Comparison of ENCODE assay signal across 1 cellular context in genomic region chr17:82287849-82288601, GRCh38.
A peak's percentile ranks its signal among the peaks of the same experiment; 100 is the strongest.
TF ChIP-seq lines count a peak whose summit lies in the region.

No MANE protein-coding gene starts in this region.

TF ChIP-seq in HepG2, 621 proteins besides CTCF, POLR2A, EP300 and RAD21 (continued from another document and continues in another):
- TF ChIP-seq KDM3A (CRISPR knock-in tag; IDR thresholded peaks at IDR 0.05; ENCODE audit: low read depth) = peak; percentile 82; the same call in 1 of the 2 replicates
- TF ChIP-seq ZNF589 (CRISPR knock-in tag; conservative IDR thresholded peaks at IDR 0.05) = peak; percentile 97
- peak; percentile 79; the same call in 1 of the 2 replicates for TF ChIP-seq ZNF205 (CRISPR knock-in tag; IDR thresholded peaks at IDR 0.05)
- TF ChIP-seq AHDC1 (CRISPR knock-in tag; IDR thresholded peaks at IDR 0.05; ENCODE audit: borderline replicate concordance) = no peak
- TF ChIP-seq SNAPC2 (CRISPR knock-in tag; IDR thresholded peaks at IDR 0.05) = peak; percentile 68; the same call in 1 of the 2 replicates
- peak; percentile 73 for TF ChIP-seq DPF2 (CRISPR knock-in tag; IDR thresholded peaks at IDR 0.05; ENCODE audit: borderline replicate concordance, low read depth)
- no peak for TF ChIP-seq ZKSCAN5 (CRISPR knock-in tag; IDR thresholded peaks at IDR 0.05)
- peak; percentile 67 to 75; a peak in 3 of 4 replicates for TF ChIP-seq NR2F1 (CRISPR knock-in tag; IDR thresholded peaks at IDR 0.05)
- no peak for TF ChIP-seq HNF4G (IDR thresholded peaks at IDR 0.05; ENCODE audit: borderline replicate concordance, low read depth, low read length)
- TF ChIP-seq HNF4G (CRISPR knock-in tag; IDR thresholded peaks at IDR 0.05; ENCODE audit: borderline replicate concordance, low read depth) = peak; percentile 76; the same call in 1 of the 2 replicates
- peak; percentile 47; the same call in 1 of the 2 replicates for TF ChIP-seq CHCHD3 (CRISPR knock-in tag; IDR thresholded peaks at IDR 0.05)
- peak; percentile 65 for TF ChIP-seq JARID2 (CRISPR knock-in tag; IDR thresholded peaks at IDR 0.05; ENCODE audit: insufficient replicate concordance)
- TF ChIP-seq ZNF580 (CRISPR knock-in tag; IDR thresholded peaks at IDR 0.05; ENCODE audit: borderline replicate concordance, low read depth) = no peak; the same call in 1 of the 2 replicates
- no peak for TF ChIP-seq ZNF576 (CRISPR knock-in tag; IDR thresholded peaks at IDR 0.05)
- TF ChIP-seq ZFX (CRISPR knock-in tag; IDR thresholded peaks at IDR 0.05; ENCODE audit: low read depth) = peak; percentile 90
- TF ChIP-seq GPN1 (CRISPR knock-in tag; IDR thresholded peaks at IDR 0.05; ENCODE audit: borderline replicate concordance) = no peak
- peak; percentile 53; the same call in 1 of the 2 replicates for TF ChIP-seq ZNF563 (CRISPR knock-in tag; IDR thresholded peaks at IDR 0.05)
- peak; percentile 48; the same call in 1 of the 2 replicates for TF ChIP-seq ZNF264 (CRISPR knock-in tag; IDR thresholded peaks at IDR 0.05)
- peak; percentile 98 for TF ChIP-seq ZNF878 (CRISPR knock-in tag; IDR thresholded peaks at IDR 0.05)
- TF ChIP-seq TBX2 (CRISPR knock-in tag; IDR thresholded peaks at IDR 0.05; ENCODE audit: borderline replicate concordance) = peak; percentile 83; the same call in 1 of the 2 replicates
- peak; percentile 81 for TF ChIP-seq SALL2 (CRISPR knock-in tag; IDR thresholded peaks at IDR 0.05)
- 0 out of 2 replicates have a peak, but pooled peaks have one; percentile 42 for TF ChIP-seq POLR2AphosphoS5 (IDR thresholded peaks at IDR 0.05; ENCODE audit: low read depth, low read length)
- TF ChIP-seq GATAD1 (CRISPR knock-in tag; IDR thresholded peaks at IDR 0.05) = peak; percentile 89
- no peak for TF ChIP-seq NKX3-1 (CRISPR knock-in tag; IDR thresholded peaks at IDR 0.05)
- TF ChIP-seq TSC22D2 (CRISPR knock-in tag; IDR thresholded peaks at IDR 0.05; ENCODE audit: borderline replicate concordance) = no peak
- peak; percentile 95 for TF ChIP-seq TEAD3 (CRISPR knock-in tag; optimal IDR thresholded peaks at IDR 0.05; ENCODE audit: borderline replicate concordance)
- TF ChIP-seq RAD51 (IDR thresholded peaks at IDR 0.05; ENCODE audit: borderline replicate concordance) = peak; percentile 99
- TF ChIP-seq RERE (CRISPR knock-in tag; IDR thresholded peaks at IDR 0.05; ENCODE audit: low read depth) = peak; percentile 80; the same call in 1 of the 2 replicates
- peak; percentile 91 for TF ChIP-seq ARNT2 (CRISPR knock-in tag; IDR thresholded peaks at IDR 0.05; ENCODE audit: low read depth)
- TF ChIP-seq ZNF331 (CRISPR knock-in tag; IDR thresholded peaks at IDR 0.05) = peak; percentile 92; the same call in 1 of the 2 replicates
- no peak for TF ChIP-seq DZIP1 (CRISPR knock-in tag; IDR thresholded peaks at IDR 0.05)
- peak; percentile 56 for TF ChIP-seq CBX1 (IDR thresholded peaks at IDR 0.05; ENCODE audit: low read depth)
- no peak for TF ChIP-seq SRSF9 (IDR thresholded peaks at IDR 0.05; ENCODE audit: borderline replicate concordance, insufficient read depth, low read depth, low read length, poor library complexity, severe bottlenecking)
- no peak for TF ChIP-seq ATAD3A (CRISPR knock-in tag; IDR thresholded peaks at IDR 0.05)
- TF ChIP-seq CBX5 (CRISPR knock-in tag; IDR thresholded peaks at IDR 0.05; ENCODE audit: borderline replicate concordance) = peak; percentile 93; the same call in 1 of the 2 replicates
- TF ChIP-seq PCBP2 (optimal IDR thresholded peaks at IDR 0.05; ENCODE audit: low read depth, low read length, poor library complexity, severe bottlenecking) = no peak
- TF ChIP-seq ZNF564 (CRISPR knock-in tag; IDR thresholded peaks at IDR 0.05) = no peak
- no peak for TF ChIP-seq ELK4 (CRISPR knock-in tag; IDR thresholded peaks at IDR 0.05; ENCODE audit: borderline replicate concordance)
- TF ChIP-seq JUNB (CRISPR knock-in tag; IDR thresholded peaks at IDR 0.05; ENCODE audit: borderline replicate concordance) = peak; percentile 64; the same call in 1 of the 2 replicates
- TF ChIP-seq ZBTB42 (CRISPR knock-in tag; IDR thresholded peaks at IDR 0.05) = peak; percentile 65; the same call in 1 of the 2 replicates
- TF ChIP-seq NPAS2 (CRISPR knock-in tag; IDR thresholded peaks at IDR 0.05; ENCODE audit: borderline replicate concordance) = peak; percentile 99
- TF ChIP-seq SP5 (CRISPR knock-in tag; IDR thresholded peaks at IDR 0.05; ENCODE audit: borderline replicate concordance, low read depth) = peak; percentile 70; the same call in 1 of the 2 replicates
- no peak for TF ChIP-seq ATF7 (IDR thresholded peaks at IDR 0.05)
- TF ChIP-seq ATF7 (CRISPR knock-in tag; IDR thresholded peaks at IDR 0.05) = no peak; the same call in 1 of the 2 replicates
- peak; percentile 93 for TF ChIP-seq ZNF414 (CRISPR knock-in tag; IDR thresholded peaks at IDR 0.05)
- TF ChIP-seq ZSCAN25 (CRISPR knock-in tag; IDR thresholded peaks at IDR 0.05) = peak; percentile 99
- peak; percentile 76 for TF ChIP-seq CREM (IDR thresholded peaks at IDR 0.05)
- no peak for TF ChIP-seq CREM (CRISPR knock-in tag; IDR thresholded peaks at IDR 0.05)
- TF ChIP-seq CC2D1A (CRISPR knock-in tag; IDR thresholded peaks at IDR 0.05) = no peak; the same call in 1 of the 2 replicates
- no peak for TF ChIP-seq HNRNPL (IDR thresholded peaks at IDR 0.05; ENCODE audit: low read depth, low read length)
- TF ChIP-seq SOX5 (CRISPR knock-in tag; IDR thresholded peaks at IDR 0.05; ENCODE audit: borderline replicate concordance) = peak; percentile 98
- TF ChIP-seq TFAP4 (IDR thresholded peaks at IDR 0.05; ENCODE audit: borderline replicate concordance, low read depth) = peak; percentile 62; the same call in 1 of the 2 replicates
- no peak; the same call in 1 of the 2 replicates for TF ChIP-seq ZZZ3 (CRISPR knock-in tag; IDR thresholded peaks at IDR 0.05; ENCODE audit: borderline replicate concordance)
